Comparison of ENCODE assay signal across 2 cellular contexts in the genomic region with DNA sequence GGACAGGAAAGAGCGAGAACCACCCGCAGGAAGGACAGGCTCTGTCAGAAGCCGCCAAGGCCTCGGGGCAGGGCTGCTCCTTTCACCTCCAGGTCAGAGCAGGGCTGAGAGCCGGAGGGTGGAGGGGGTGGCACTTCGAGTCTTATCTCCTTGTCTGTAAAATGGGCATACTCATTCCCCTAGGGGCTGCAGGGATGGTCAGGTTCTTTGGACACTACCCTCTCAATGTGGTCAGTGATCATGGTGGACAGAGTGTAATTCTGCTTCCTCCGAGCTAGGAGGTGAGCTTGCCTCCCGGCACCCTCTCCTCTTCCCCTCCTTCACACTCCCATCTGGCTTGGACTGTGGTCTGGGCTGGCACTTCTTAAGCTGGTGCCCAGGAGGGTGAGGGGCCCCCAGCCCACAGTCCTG.
TF ChIP-seq lines count a peak whose summit lies in the region.

No MANE protein-coding gene starts in this region.

TF ChIP-seq in K562, 482 proteins besides CTCF, POLR2A, EP300 and RAD21:
- no peak for TF ChIP-seq BRD9 (IDR thresholded peaks at IDR 0.05; ENCODE audit: low read depth, partially characterized antibody)
- TF ChIP-seq ZNF551 (CRISPR knock-in tag; IDR thresholded peaks at IDR 0.05) = no peak
- TF ChIP-seq HCFC1 (IDR thresholded peaks at IDR 0.05; ENCODE audit: low read depth, low read length) = no peak
- TF ChIP-seq, protein P1, sequence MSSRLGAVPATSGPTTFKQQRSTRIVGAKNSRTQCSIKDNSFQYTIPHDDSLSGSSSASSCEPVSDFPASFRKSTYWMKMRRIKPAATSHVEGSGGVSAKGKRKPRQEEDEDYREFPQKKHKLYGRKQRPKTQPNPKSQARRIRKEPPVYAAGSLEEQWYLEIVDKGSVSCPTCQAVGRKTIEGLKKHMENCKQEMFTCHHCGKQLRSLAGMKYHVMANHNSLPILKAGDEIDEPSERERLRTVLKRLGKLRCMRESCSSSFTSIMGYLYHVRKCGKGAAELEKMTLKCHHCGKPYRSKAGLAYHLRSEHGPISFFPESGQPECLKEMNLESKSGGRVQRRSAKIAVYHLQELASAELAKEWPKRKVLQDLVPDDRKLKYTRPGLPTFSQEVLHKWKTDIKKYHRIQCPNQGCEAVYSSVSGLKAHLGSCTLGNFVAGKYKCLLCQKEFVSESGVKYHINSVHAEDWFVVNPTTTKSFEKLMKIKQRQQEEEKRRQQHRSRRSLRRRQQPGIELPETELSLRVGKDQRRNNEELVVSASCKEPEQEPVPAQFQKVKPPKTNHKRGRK (tag; IDR thresholded peaks at IDR 0.05) = no peak
- TF ChIP-seq, protein P2, sequence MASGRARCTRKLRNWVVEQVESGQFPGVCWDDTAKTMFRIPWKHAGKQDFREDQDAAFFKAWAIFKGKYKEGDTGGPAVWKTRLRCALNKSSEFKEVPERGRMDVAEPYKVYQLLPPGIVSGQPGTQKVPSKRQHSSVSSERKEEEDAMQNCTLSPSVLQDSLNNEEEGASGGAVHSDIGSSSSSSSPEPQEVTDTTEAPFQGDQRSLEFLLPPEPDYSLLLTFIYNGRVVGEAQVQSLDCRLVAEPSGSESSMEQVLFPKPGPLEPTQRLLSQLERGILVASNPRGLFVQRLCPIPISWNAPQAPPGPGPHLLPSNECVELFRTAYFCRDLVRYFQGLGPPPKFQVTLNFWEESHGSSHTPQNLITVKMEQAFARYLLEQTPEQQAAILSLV (tag; IDR thresholded peaks at IDR 0.05) = no peak
- no peak for TF ChIP-seq SMARCB1 (IDR thresholded peaks at IDR 0.05; ENCODE audit: insufficient read length, low read depth)
- no peak for TF ChIP-seq FOXK1 (CRISPR knock-in tag; IDR thresholded peaks at IDR 0.05; ENCODE audit: borderline replicate concordance)

TF ChIP-seq in endothelial cell of umbilical vein, 7 proteins besides CTCF, POLR2A, EP300 and RAD21:
- TF ChIP-seq GATA2 (IDR thresholded peaks at IDR 0.05; ENCODE audit: insufficient read depth, insufficient read length, low read depth, low read length) (no peak), POLR2AphosphoS5 (IDR thresholded peaks at IDR 0.05; ENCODE audit: insufficient read depth, low read depth, low read length) (no peak), JUN (IDR thresholded peaks at IDR 0.05; ENCODE audit: borderline replicate concordance, insufficient read depth, insufficient read length, low read depth) (no peak), EZH2 (IDR thresholded peaks at IDR 0.05; ENCODE audit: borderline replicate concordance, low read depth, low read length, severe bottlenecking) (no peak), MYC (IDR thresholded peaks at IDR 0.05; ENCODE audit: low read depth, low read length) (no peak), FOS (IDR thresholded peaks at IDR 0.05; ENCODE audit: borderline replicate concordance, insufficient read depth, low read length) (no peak)
- TF ChIP-seq, protein P3, sequence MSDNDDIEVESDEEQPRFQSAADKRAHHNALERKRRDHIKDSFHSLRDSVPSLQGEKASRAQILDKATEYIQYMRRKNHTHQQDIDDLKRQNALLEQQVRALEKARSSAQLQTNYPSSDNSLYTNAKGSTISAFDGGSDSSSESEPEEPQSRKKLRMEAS (IDR thresholded peaks at IDR 0.05; ENCODE audit: insufficient read depth, insufficient read length) = no peak
